In the genomic region with DNA sequence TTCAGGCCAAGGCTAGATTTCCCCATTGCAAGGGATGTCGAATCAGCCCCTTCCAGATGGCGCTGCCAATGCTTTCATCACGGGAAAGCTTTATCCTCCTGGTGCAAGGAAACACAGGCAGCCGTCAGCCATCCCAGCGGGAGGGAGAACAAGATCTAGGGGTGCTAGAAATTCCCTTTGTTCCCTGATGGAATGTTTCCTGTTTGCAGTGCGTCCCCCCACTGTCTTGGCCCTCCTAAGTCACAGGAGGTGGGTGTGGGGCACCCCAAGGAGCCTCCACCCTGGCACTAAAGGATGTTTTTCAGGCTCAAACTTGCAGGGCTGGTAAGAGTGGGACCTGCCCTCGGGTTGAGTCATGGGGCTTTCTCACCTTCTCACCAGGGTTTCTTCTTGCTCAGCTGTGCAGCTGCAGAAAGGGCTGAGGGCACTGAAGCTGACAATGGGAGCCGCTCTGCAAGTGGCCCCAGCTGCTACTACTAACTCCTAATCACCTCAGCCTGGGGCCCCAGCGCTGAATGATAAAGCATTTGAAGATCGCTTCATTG, we compare ENCODE assay signal across 12 cellular contexts.
DNase-seq lines count a peak whose midpoint lies in the region; ATAC-seq, FAIRE-seq and TF ChIP-seq lines count a peak whose summit lies in the region.
"Had no signal": no experiment of that assay in that cellular context is flagged by ENCODE, and none has a peak within 500 bp of the region (broad histone marks: within the 10 kb centered on the region; RNA-seq: fewer than 3 reads in every experiment).

No MANE protein-coding gene starts in this region.

- H3K9me3 ChIP-seq in right lobe of liver (no peaks in the 10 kb centered on the region), PC-3 (ENCODE audit: low read length) (no peaks in the 10 kb centered on the region)

- no peak overlapping the region for H3K27ac Mint-ChIP-seq in activated T-helper 17 cell treated with anti-CD3 and anti-CD28 coated beads, Interleukin-2, amount 50 U/mL, for 72 hours
- H3K27ac Mint-ChIP-seq: natural killer cell, type B pancreatic cell had no signal

- no peak for FAIRE-seq in GM12891 (lab: Jason Lieb, UNC)

- no peaks in the 10 kb centered on the region for H3K9me3 Mint-ChIP-seq in activated T-helper 17 cell treated with anti-CD3 and anti-CD28 coated beads, Interleukin-2, amount 50 U/mL, for 72 hours
- H3K9me3 Mint-ChIP-seq: natural killer cell, type B pancreatic cell had no signal

- H3K27me3 Mint-ChIP-seq in activated T-helper 17 cell treated with anti-CD3 and anti-CD28 coated beads, Interleukin-2, amount 50 U/mL, for 72 hours = peaks cover 3% of the 10 kb centered on the region
- H3K27me3 Mint-ChIP-seq: type B pancreatic cell had no signal

- H3K36me3 Mint-ChIP-seq in activated T-helper 17 cell treated with anti-CD3 and anti-CD28 coated beads, Interleukin-2, amount 50 U/mL, for 72 hours (ENCODE audit: low read depth) = no peaks in the 10 kb centered on the region
- H3K36me3 Mint-ChIP-seq: natural killer cell had no signal

- no peak overlapping the region for H3K4me2 ChIP-seq in PC-3 (ENCODE audit: low read length)

- BruUV-seq in PC-3 (replicated peaks; lab: Mats Ljungman, UMichigan) = no TSS peak

- H3K4me1 ChIP-seq in right lobe of liver = peaks cover 0 to 11% (median 1%) of the 10 kb centered on the region in 4 donors
- H3K4me1 ChIP-seq in PC-3 (ENCODE audit: insufficient read depth, low read length) = no peaks in the 10 kb centered on the region

- H3K9me2 ChIP-seq in PC-3 (replicated peaks; ENCODE audit: low read length) = no peaks in the 10 kb centered on the region

- POLR2A ChIA-PET in PC-3 (lab: Charles Lee; ENCODE audit: unreplicated experiment) = no interaction called here

- peak; percentile 72 for ATAC-seq in GM21390 (IDR thresholded peaks at IDR 0.05; ENCODE audit: unreplicated experiment)
- ATAC-seq in esophagus mucosa = peak; percentile 95
- no peak for ATAC-seq in activated T-helper 17 cell treated with anti-CD3 and anti-CD28 coated beads, Interleukin-2, amount 50 U/mL, for 72 hours (replicated peaks)
- ATAC-seq in right lobe of liver = no peak
- no peak for ATAC-seq in PC-3
- ATAC-seq: natural killer cell had no signal

- no peak for TF ChIP-seq POLR2A in GM12891 (IDR thresholded peaks at IDR 0.05; ENCODE audit: low read depth, low read length)
- TF ChIP-seq POLR2A in right lobe of liver (IDR thresholded peaks at IDR 0.05) = no peak

- intact Hi-C loops in right lobe of liver (cut with DNase I) (no loop called here), PC-3 (cut with micrococcal nuclease) (no loop called here)

- no peaks in the 10 kb centered on the region for H3K4me1 Mint-ChIP-seq in activated T-helper 17 cell treated with anti-CD3 and anti-CD28 coated beads, Interleukin-2, amount 50 U/mL, for 72 hours
- H3K4me1 Mint-ChIP-seq: natural killer cell had no signal

- no peak overlapping the region for H2AFZ ChIP-seq in PC-3 (ENCODE audit: low read length)

- no peaks in the 10 kb centered on the region for H3F3A ChIP-seq in PC-3 (ENCODE audit: low read length, unreplicated experiment)

- no peak overlapping the region for H3K27ac ChIP-seq in right lobe of liver
- no peak overlapping the region for H3K27ac ChIP-seq in PC-3 (ENCODE audit: low read length)

- H3K4me3 Mint-ChIP-seq in activated T-helper 17 cell treated with anti-CD3 and anti-CD28 coated beads, Interleukin-2, amount 50 U/mL, for 72 hours = no peak overlapping the region
- H3K4me3 Mint-ChIP-seq: natural killer cell, type B pancreatic cell had no signal

- H3K4me3 ChIP-seq in right lobe of liver (no peak overlapping the region), PC-3 (ENCODE audit: low read length) (no peak overlapping the region)

- 44% methylated on average over 2 of the region's 10 CpGs for WGBS in right lobe of liver (ENCODE audit: insufficient coverage, low coverage, low lambda C conversion rate, missing lambda C conversion rate)

- H3K9ac ChIP-seq in PC-3 (ENCODE audit: low read length) = no peak overlapping the region

- no peaks in the 10 kb centered on the region for H4K20me1 ChIP-seq in PC-3 (ENCODE audit: low read length)

- CTCF ChIA-PET in PC-3 (lab: Charles Lee) = no interaction called here

- no peaks in the 10 kb centered on the region for H3K79me2 ChIP-seq in PC-3 (ENCODE audit: low read length)

- no peaks in the 10 kb centered on the region for H3K27me3 ChIP-seq in right lobe of liver
- H3K27me3 ChIP-seq in PC-3 (ENCODE audit: low read length) = no peaks in the 10 kb centered on the region

- DNase-seq in GM12891 (ENCODE audit: insufficient read length, low spot score) (peak; percentile 21), HPDE6-E6E7 (ENCODE audit: extremely low spot score) (peak; percentile 72), T-helper 2 cell (no peak), right lobe of liver (no peak), PC-3 (no peak)
- DNase-seq: natural killer cell; NCI-H2081 treated with DMSO at 0.1 percent for 48 hours; stimulated activated CD4-positive, alpha-beta T cell treated with anti-CD3 and anti-CD28 coated beads, Interleukin-4, amount 100 ng/mL, for 1 hour had no signal

- TF ChIP-seq CTCF in right lobe of liver (IDR thresholded peaks at IDR 0.05) (no peak), PC-3 (conservative IDR thresholded peaks at IDR 0.05; ENCODE audit: low read depth, low read length) (no peak)

- H3K36me3 ChIP-seq in right lobe of liver (peaks cover 0 to 16% (median 7%) of the 10 kb centered on the region in 4 donors), PC-3 (ENCODE audit: low read depth, low read length) (no peaks in the 10 kb centered on the region)

TF ChIP-seq in GM12891, 5 proteins besides CTCF, POLR2A, EP300 and RAD21:
- TF ChIP-seq POU2F2 (IDR thresholded peaks at IDR 0.05; ENCODE audit: low read depth, low read length) (no peak), PAX5 (IDR thresholded peaks at IDR 0.05; ENCODE audit: insufficient read depth, low read length, severe bottlenecking) (no peak), POLR2AphosphoS5 (IDR thresholded peaks at IDR 0.05; ENCODE audit: low read depth, low read length) (no peak), SPI1 (IDR thresholded peaks at IDR 0.05; ENCODE audit: low read depth, low read length) (no peak), TAF1 (IDR thresholded peaks at IDR 0.05; ENCODE audit: low read depth, low read length) (no peak)

Comparison
In these comparisons a context has a peak if more than half of its experiments do, and no peak if none do; other contexts are left out.
1. DNase-seq: peak in GM12891 (single experiment) and HPDE6-E6E7 (single experiment); none in T-helper 2 cell (0 of 5), right lobe of liver (0 of 3) and PC-3 (single experiment).
2. ATAC-seq: peak in GM21390 (single experiment) and esophagus mucosa (single experiment); none in activated T-helper 17 cell treated with anti-CD3 and anti-CD28 coated beads, Interleukin-2, amount 50 U/mL, for 72 hours (single experiment), right lobe of liver (0 of 4) and PC-3 (single experiment).